Comparison of ENCODE assay signal across 11 cellular contexts in genomic region chr15:90160781-90161727, GRCh38. TPM values are rescaled to one million over a fixed set of nuclear protein-coding genes. Genes with fewer than 3 reads are reported as not detected.
DNase-seq lines count a peak whose midpoint lies in the region; ATAC-seq and TF ChIP-seq lines count a peak whose summit lies in the region.
"Had no signal": no experiment of that assay in that cellular context is flagged by ENCODE, and none has a peak within 500 bp of the region (broad histone marks: within the 10 kb centered on the region; RNA-seq: fewer than 3 reads in every experiment).

No MANE protein-coding gene starts in this region.

- H3K14ac ChIP-seq in mesenchymal stem cell (ENCODE audit: low read length in 2 of 2) = no peak overlapping the region

- no peak overlapping the region for H3K4ac ChIP-seq in mesenchymal stem cell (ENCODE audit: low read depth in 1 of 2, low read length in 2 of 2)

- H3K4me2 ChIP-seq in mesenchymal stem cell (ENCODE audit: low read length, poor library complexity, severe bottlenecking) = no peak overlapping the region
- no peak overlapping the region for H3K4me2 ChIP-seq in GM23248 (ENCODE audit: unreplicated experiment)

- in situ Hi-C loops in GM23248 (cut with MboI) = loop anchor here (5.0 kb wide), 1 partner anchor 56 kb away; no protein-coding TSS in a partner anchor

- no peak overlapping the region for H2AFZ ChIP-seq in mesenchymal stem cell (ENCODE audit: low read depth, low read length)
- no peak overlapping the region for H2AFZ ChIP-seq in GM23248

- H3K18ac ChIP-seq in mesenchymal stem cell (ENCODE audit: low read depth in 1 of 2, low read length in 2 of 2) = peak overlapping the region in 1 of 2 experiments; percentile 55

- H3K4me3 ChIP-seq in mesenchymal stem cell (ENCODE audit: insufficient read depth in 1 of 2, low read depth in 1 of 2, low read length in 2 of 2) (no peak overlapping the region), GM23248 (no peak overlapping the region)

- H4K91ac ChIP-seq in mesenchymal stem cell (ENCODE audit: low read length) = no peak overlapping the region

- H3K9ac ChIP-seq in mesenchymal stem cell (ENCODE audit: low read length) = no peak overlapping the region
- H3K9ac ChIP-seq in GM23248 = no peak overlapping the region

- no peak overlapping the region for H3K23ac ChIP-seq in mesenchymal stem cell (ENCODE audit: low read length in 2 of 2)

- H3K4me1 ChIP-seq in mesenchymal stem cell (ENCODE audit: control insufficient read depth, insufficient read depth, low read depth, low read length) (peaks cover 20% of the 10 kb centered on the region), GM23248 (ENCODE audit: insufficient read depth) (peaks cover 17% of the 10 kb centered on the region)

- H3K9me3 Mint-ChIP-seq in activated naive CD4-positive, alpha-beta T cell treated with anti-CD3 and anti-CD28 coated beads for 36 hours = no peaks in the 10 kb centered on the region
- H3K9me3 Mint-ChIP-seq: activated naive CD4-positive, alpha-beta T cell treated with anti-CD3 and anti-CD28 coated beads, Interleukin-2, amount 10 ng/mL, durations not matched to agents 7 days and 5 days had no signal

- peaks cover 8% of the 10 kb centered on the region for H3K4me1 Mint-ChIP-seq in activated naive CD4-positive, alpha-beta T cell treated with anti-CD3 and anti-CD28 coated beads for 36 hours (ENCODE audit: low read depth)

- H3K27ac ChIP-seq in C4-2B = peak overlapping the region; percentile 77
- no peak overlapping the region for H3K27ac ChIP-seq in mesenchymal stem cell (ENCODE audit: low read length, poor library complexity, severe bottlenecking)
- no peak overlapping the region for H3K27ac ChIP-seq in GM23248

- H4K20me1 ChIP-seq in GM23248 (ENCODE audit: insufficient read depth) = no peaks in the 10 kb centered on the region

- peak overlapping the region; percentile 61 for H2AK5ac ChIP-seq in mesenchymal stem cell (ENCODE audit: low read length, severe bottlenecking)

- WGBS in mesenchymal stem cell = 84% methylated on average over 14 of the region's 14 CpGs
- 78 to 80% methylated on average over 14 of the region's 14 CpGs for WGBS in GM23248 (ENCODE audit: low coverage in 1 of 2, low lambda C conversion rate in 2 of 2, missing lambda C conversion rate in 2 of 2), 2 experiments

- H3K4me3 Mint-ChIP-seq in activated naive CD4-positive, alpha-beta T cell treated with anti-CD3 and anti-CD28 coated beads for 36 hours = no peak overlapping the region
- H3K4me3 Mint-ChIP-seq: activated naive CD4-positive, alpha-beta T cell treated with anti-CD3 and anti-CD28 coated beads, Interleukin-2, amount 10 ng/mL, durations not matched to agents 7 days and 5 days had no signal

- H2BK120ac ChIP-seq in mesenchymal stem cell (ENCODE audit: low read depth, low read length) = no peak overlapping the region

- CTCF ChIA-PET in activated naive CD4-positive, alpha-beta T cell treated with anti-CD3 and anti-CD28 coated beads for 36 hours (lab: Charles Lee) = interaction anchor here (1.0 to 1.9 kb wide), 4 partner anchors 10 to 71 kb away, joined by 3 to 6 read pairs (median 5); no protein-coding TSS in a partner anchor

- no peak overlapping the region for H2BK15ac ChIP-seq in mesenchymal stem cell (ENCODE audit: low read depth, poor library complexity, severe bottlenecking)

- H3K9me2 ChIP-seq in GM23248 (ENCODE audit: insufficient read depth) = no peaks in the 10 kb centered on the region

- H3K27me3 ChIP-seq in mesenchymal stem cell (ENCODE audit: control insufficient read depth in 1 of 2, insufficient read depth in 1 of 2, low read length in 2 of 2) (no peaks in the 10 kb centered on the region), GM23248 (replicated peaks; ENCODE audit: insufficient read depth) (no peaks in the 10 kb centered on the region)

- intact Hi-C loops in activated naive CD4-positive, alpha-beta T cell treated with anti-CD3 and anti-CD28 coated beads for 36 hours (cut with micrococcal nuclease) = no loop called here

- no peaks in the 10 kb centered on the region for H3K79me1 ChIP-seq in mesenchymal stem cell (replicated peaks; ENCODE audit: low read length, poor library complexity, severe bottlenecking)

- H3K27me3 Mint-ChIP-seq in activated naive CD4-positive, alpha-beta T cell treated with anti-CD3 and anti-CD28 coated beads for 36 hours (ENCODE audit: low read depth) = no peaks in the 10 kb centered on the region

- no peaks in the 10 kb centered on the region for H3K36me3 Mint-ChIP-seq in activated naive CD4-positive, alpha-beta T cell treated with anti-CD3 and anti-CD28 coated beads for 36 hours (ENCODE audit: low read depth)
- H3K36me3 Mint-ChIP-seq: activated naive CD4-positive, alpha-beta T cell treated with anti-CD3 and anti-CD28 coated beads, Interleukin-2, amount 10 ng/mL, durations not matched to agents 7 days and 5 days had no signal

- H3K79me2 ChIP-seq in GM23248 (ENCODE audit: insufficient read depth) = no peaks in the 10 kb centered on the region

- H3K9me3 ChIP-seq in mesenchymal stem cell (ENCODE audit: control insufficient read depth, low read length) = no peaks in the 10 kb centered on the region
- H3K9me3 ChIP-seq in GM23248 (ENCODE audit: low read depth) = no peaks in the 10 kb centered on the region

- TF ChIP-seq CTCF in C4-2B (conservative IDR thresholded peaks at IDR 0.05) = no peak

- ATAC-seq in HG02884 (IDR thresholded peaks at IDR 0.05; ENCODE audit: unreplicated experiment) = no peak

- peak; percentile 57 to 78 for DNase-seq in NCI-H187 (lab: John Stamatoyannopoulos, UW)
- peak; percentile 48 for DNase-seq in SW480 (ENCODE audit: low spot score)
- DNase-seq in mesenchymal stem cell = no peak
- no peak for DNase-seq in activated naive CD4-positive, alpha-beta T cell treated with anti-CD3 and anti-CD28 coated beads for 36 hours
- no peak for DNase-seq in stimulated activated CD4-positive, alpha-beta T cell treated with anti-CD3 and anti-CD28 coated beads, Interleukin-4, amount 100 ng/mL, for 1 hour
- DNase-seq in GM23248 = no peak
- DNase-seq: activated naive CD4-positive, alpha-beta T cell treated with anti-CD3 and anti-CD28 coated beads, Interleukin-2, amount 10 ng/mL, durations not matched to agents 7 days and 5 days; effector CD4-positive, alpha-beta T cell; stimulated activated naive CD4-positive, alpha-beta T cell had no signal

- no peak overlapping the region for H3K27ac Mint-ChIP-seq in activated naive CD4-positive, alpha-beta T cell treated with anti-CD3 and anti-CD28 coated beads for 36 hours
- H3K27ac Mint-ChIP-seq: activated naive CD4-positive, alpha-beta T cell treated with anti-CD3 and anti-CD28 coated beads, Interleukin-2, amount 10 ng/mL, durations not matched to agents 7 days and 5 days had no signal

- no peak overlapping the region for H2BK5ac ChIP-seq in mesenchymal stem cell (ENCODE audit: low read depth, low read length, poor library complexity, severe bottlenecking)

- no peak overlapping the region for H4K8ac ChIP-seq in mesenchymal stem cell (ENCODE audit: low read length)

- H3K36me3 ChIP-seq in mesenchymal stem cell (ENCODE audit: control insufficient read depth in 1 of 2, insufficient read depth in 2 of 2, low read depth in 1 of 2, low read length in 2 of 2) (no peaks in the 10 kb centered on the region), GM23248 (ENCODE audit: low read depth) (no peaks in the 10 kb centered on the region)

- H3F3A ChIP-seq in GM23248 (ENCODE audit: insufficient read depth) = peaks cover 18% of the 10 kb centered on the region

- H2BK12ac ChIP-seq in mesenchymal stem cell (ENCODE audit: low read length in 2 of 2) = peak overlapping the region in 1 of 2 experiments; percentile 89

RNA-seq across cellular contexts. Expression of gene SEMA4B, which starts 40.1 kb away (rescaled TPM):
- polyA plus RNA-seq in mesenchymal stem cell (2013, experiment 1 of 2) = 21.4 TPM
- polyA plus RNA-seq in mesenchymal stem cell (2013, experiment 2 of 2) = 22.7 TPM
- 1 to 10 TPM; 6.8 to 8.6 TPM for total RNA-seq in activated naive CD4-positive, alpha-beta T cell treated with anti-CD3 and anti-CD28 coated beads for 36 hours
- total RNA-seq in GM23248 (2014; rRNA removed; shearing (Covaris generic)) = 3.2 and 3.6 TPM in 2 replicates
- polyA plus RNA-seq in GM23248 (2016; fragmentation: Nextera tagmentation; extraction: Ambion mirVana) = 4.5 and 4.7 TPM in 2 replicates

RNA-seq across cellular contexts. Expression of gene IDH2, which starts 58.8 kb away (rescaled TPM):
- polyA plus RNA-seq in mesenchymal stem cell (2013, experiment 1 of 2) = 33.5 TPM
- polyA plus RNA-seq in mesenchymal stem cell (2013, experiment 2 of 2) = 33.2 TPM
- total RNA-seq in activated naive CD4-positive, alpha-beta T cell treated with anti-CD3 and anti-CD28 coated beads for 36 hours = 100 to 1,000 TPM; 225 to 229 TPM
- total RNA-seq in GM23248 (2014; rRNA removed; shearing (Covaris generic)) = 58.3 and 67.7 TPM in 2 replicates
- polyA plus RNA-seq in GM23248 (2016; fragmentation: Nextera tagmentation; extraction: Ambion mirVana) = 104 and 109 TPM in 2 replicates

Comparison
In these comparisons a context has a peak if more than half of its experiments do, and no peak if none do; other contexts are left out.
1. DNase-seq: peak in NCI-H187 (2 of 2) and SW480 (single experiment); none in mesenchymal stem cell (single experiment), activated naive CD4-positive, alpha-beta T cell treated with anti-CD3 and anti-CD28 coated beads for 36 hours (single experiment), stimulated activated CD4-positive, alpha-beta T cell treated with anti-CD3 and anti-CD28 coated beads, Interleukin-4, amount 100 ng/mL, for 1 hour (single experiment) and GM23248 (single experiment).